ENCODE assay signal across 9 cellular contexts in genomic region chr11:78350101-78350645, GRCh38.
DNase-seq lines count a peak whose midpoint lies in the region; ATAC-seq and TF ChIP-seq lines count a peak whose summit lies in the region.
"Had no signal": no experiment of that assay in that cellular context is flagged by ENCODE, and none has a peak within 500 bp of the region (broad histone marks: within the 10 kb centered on the region; RNA-seq: fewer than 3 reads in every experiment).

No MANE protein-coding gene starts in this region.

- WGBS in ovary, 3 donors: 0 to 2% (median 1%) methylated on average over 6 of the region's 6 CpGs

- H3K36me3 ChIP-seq in fibroblast of lung (ENCODE audit: control insufficient read depth, insufficient read depth, low read length) (no peaks in the 10 kb centered on the region), ovary (no peaks in the 10 kb centered on the region)

- peak overlapping the region; percentile 22 to 38 (median 28) for H3K4me3 ChIP-seq in fibroblast of lung (replicated peaks in 1 of 4; ENCODE audit: control extremely low read depth in 1 of 4, insufficient read depth in 1 of 4, low read depth in 3 of 4, low read length in 4 of 4)
- no peak overlapping the region for H3K4me3 ChIP-seq in ovary

- peak overlapping the region; percentile 96 for H3K4me2 ChIP-seq in fibroblast of lung (ENCODE audit: extremely low read depth, insufficient read depth, low read length)

- intact Hi-C loops in ovary (cut with DNase I): no loop called here

- TF ChIP-seq EP300 in ovary (IDR thresholded peaks at IDR 0.05): no peak

- H3K27me3 ChIP-seq in fibroblast of lung (ENCODE audit: control insufficient read depth, insufficient read depth, low read length) (no peaks in the 10 kb centered on the region), ovary (no peaks in the 10 kb centered on the region)

- TF ChIP-seq CTCF in fibroblast of lung (conservative IDR thresholded peaks at IDR 0.05 in 1 of 2, IDR thresholded peaks at IDR 0.05 in 1 of 2; ENCODE audit: low read depth in 1 of 2, low read length in 2 of 2): no peak
- TF ChIP-seq CTCF in ovary (IDR thresholded peaks at IDR 0.05): no peak

- H3K27ac ChIP-seq in fibroblast of lung (ENCODE audit: insufficient read depth, low read length) (peak overlapping the region; percentile 67), ovary (peak overlapping the region in 1 of 2 donors; percentile 62)
- H3K27ac ChIP-seq: 22Rv1 had no signal

- no peaks in the 10 kb centered on the region for H4K20me1 ChIP-seq in fibroblast of lung (ENCODE audit: control insufficient read depth, extremely low read depth, insufficient read depth, low read length)

- DNase-seq in DMS 273 (lab: John Stamatoyannopoulos, UW; ENCODE audit: unreplicated experiment) (peak; percentile 6), DMS 273 treated with DMSO at 0.1 percent for 48 hours (lab: John Stamatoyannopoulos, UW) (no peak), RPMI8226 (peak; percentile 30), fibroblast of lung (ENCODE audit: low read depth in 2 of 2) (peak; percentile 26 to 78), ovary (peak in 4 of 5 donors; percentile 38 to 60 (median 50)), mucosa of gallbladder (ENCODE audit: low spot score) (no peak)
- DNase-seq in stimulated activated CD4-positive, alpha-beta T cell treated with anti-CD3 and anti-CD28 coated beads, Interleukin-2, amount 100 ng/mL, for 24 hours: no peak

- peak overlapping the region; percentile 57 for H3K9ac ChIP-seq in fibroblast of lung (ENCODE audit: insufficient read depth, low read length)

- H3K4me1 ChIP-seq in fibroblast of lung (ENCODE audit: control insufficient read depth, extremely low read depth, insufficient read depth, low read length) (peaks cover 19% of the 10 kb centered on the region), ovary (ENCODE audit: insufficient read depth) (peaks cover 30% of the 10 kb centered on the region)

- no peak for TF ChIP-seq POLR2A in ovary (IDR thresholded peaks at IDR 0.05)

- H3K79me2 ChIP-seq in fibroblast of lung (ENCODE audit: control insufficient read depth, insufficient read depth, low read length): peaks cover 5% of the 10 kb centered on the region

- H2AFZ ChIP-seq in fibroblast of lung (ENCODE audit: low read length): peak overlapping the region; percentile 5

- ATAC-seq in GM18870 (IDR thresholded peaks at IDR 0.05; ENCODE audit: unreplicated experiment): no peak

- H3K9me3 ChIP-seq in fibroblast of lung (ENCODE audit: control insufficient read depth, insufficient read depth, low read depth, low read length) (no peaks in the 10 kb centered on the region), ovary (no peaks in the 10 kb centered on the region)

Comparison
In these comparisons a context has a peak if more than half of its experiments do, and no peak if none do; other contexts are left out.
1. DNase-seq: peak in DMS 273 (single experiment), RPMI8226 (single experiment), fibroblast of lung (2 of 2) and ovary (4 of 5); none in DMS 273 treated with DMSO at 0.1 percent for 48 hours (single experiment), stimulated activated CD4-positive, alpha-beta T cell treated with anti-CD3 and anti-CD28 coated beads, Interleukin-2, amount 100 ng/mL, for 24 hours (0 of 2) and mucosa of gallbladder (single experiment).